ENCODE assay signal across 14 cellular contexts in the genomic region with DNA sequence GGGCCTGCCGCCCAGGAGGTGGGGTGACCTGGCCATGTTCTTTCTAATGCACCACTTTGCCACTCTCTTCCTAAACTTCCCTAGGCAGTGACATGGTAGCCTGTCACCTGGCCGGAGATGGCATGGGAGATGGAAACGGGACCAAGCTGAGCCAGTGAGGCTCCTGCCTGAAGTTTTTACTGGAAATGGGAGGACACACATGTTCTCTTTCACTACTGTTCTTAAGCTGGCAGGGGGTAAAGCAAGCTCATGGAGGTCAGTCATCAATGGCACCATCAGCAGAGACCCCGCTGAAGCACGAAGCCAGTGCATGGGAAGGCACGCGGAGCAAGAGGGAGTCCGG. TPM values are rescaled to one million over a fixed set of nuclear protein-coding genes. Genes with fewer than 3 reads are reported as not detected.
DNase-seq lines count a peak whose midpoint lies in the region; ATAC-seq, FAIRE-seq and TF ChIP-seq lines count a peak whose summit lies in the region.
"Had no signal": no experiment of that assay in that cellular context is flagged by ENCODE, and none has a peak within 500 bp of the region (broad histone marks: within the 10 kb centered on the region; RNA-seq: fewer than 3 reads in every experiment).

No MANE protein-coding gene starts in this region.

- no peaks in the 10 kb centered on the region for H3K4me1 ChIP-seq in astrocyte (ENCODE audit: insufficient read depth, low read length)

- H3K9ac ChIP-seq in astrocyte (ENCODE audit: low read length), result no peak overlapping the region

- H3K36me3 Mint-ChIP-seq in astrocyte (ENCODE audit: low read depth, unreplicated experiment) (peaks cover 32% of the 10 kb centered on the region), osteocyte (ENCODE audit: unreplicated experiment) (peaks cover 77% of the 10 kb centered on the region)

- TF ChIP-seq CTCF in C4-2B (conservative IDR thresholded peaks at IDR 0.05) (no peak), astrocyte (IDR thresholded peaks at IDR 0.05; ENCODE audit: insufficient read depth, low read depth, low read length) (no peak), osteocyte (IDR thresholded peaks at IDR 0.05) (no peak)

- no peak overlapping the region for H3K4me3 Mint-ChIP-seq in astrocyte (ENCODE audit: unreplicated experiment)
- H3K4me3 Mint-ChIP-seq in osteocyte (ENCODE audit: unreplicated experiment), result no peak overlapping the region
- H3K4me3 Mint-ChIP-seq: CD14-positive monocyte had no signal

- H3K27ac Mint-ChIP-seq in astrocyte (ENCODE audit: unreplicated experiment) (peak overlapping the region; percentile 80), osteocyte (ENCODE audit: unreplicated experiment) (peak overlapping the region; percentile 75)
- H3K27ac Mint-ChIP-seq: CD14-positive monocyte had no signal

- peak overlapping the region; percentile 41 for H3K27ac ChIP-seq in C4-2B
- H3K27ac ChIP-seq in astrocyte (ENCODE audit: low read depth, low read length), result peak overlapping the region; percentile 11

- peaks cover 92% of the 10 kb centered on the region for H4K20me1 ChIP-seq in astrocyte (ENCODE audit: insufficient read depth, low read length)

- peaks cover 38% of the 10 kb centered on the region for H3K4me1 Mint-ChIP-seq in astrocyte (ENCODE audit: low read depth, unreplicated experiment)
- H3K4me1 Mint-ChIP-seq in osteocyte (ENCODE audit: unreplicated experiment), result peaks cover 30% of the 10 kb centered on the region
- H3K4me1 Mint-ChIP-seq: CD14-positive monocyte had no signal

- H3K27me3 ChIP-seq in astrocyte (ENCODE audit: insufficient read depth, low read length), result no peaks in the 10 kb centered on the region

- no peak overlapping the region for H2AFZ ChIP-seq in astrocyte (ENCODE audit: low read depth, low read length)

- H3K27me3 Mint-ChIP-seq in astrocyte (ENCODE audit: low read depth, unreplicated experiment) (no peaks in the 10 kb centered on the region), osteocyte (ENCODE audit: unreplicated experiment) (no peaks in the 10 kb centered on the region)

- no peak overlapping the region for H3K4me2 ChIP-seq in astrocyte (ENCODE audit: low read length)

- peaks cover 84% of the 10 kb centered on the region for H3K36me3 ChIP-seq in astrocyte (ENCODE audit: insufficient read depth, low read length)

- no peaks in the 10 kb centered on the region for H3K9me3 ChIP-seq in astrocyte (ENCODE audit: insufficient read depth, low read depth, low read length)

- ATAC-seq in stimulated activated naive CD8-positive, alpha-beta T cell treated with anti-CD3 and anti-CD28 coated beads, Interleukin-15, Interleukin-2, amounts not matched to agents 100 U/mL and 50 U/mL, for 24 hours, result no peak

- H3K4me3 ChIP-seq in astrocyte (ENCODE audit: insufficient read depth, low read depth, low read length), result no peak overlapping the region

- DNase-seq in astrocyte (ENCODE audit: low read depth), result no peak
- peak; percentile 29 for DNase-seq in iris pigment epithelial cell (ENCODE audit: low read depth)
- DNase-seq in osteocyte (ENCODE audit: extremely low spot score, unreplicated experiment), result no peak
- no peak for DNase-seq in pons (ENCODE audit: low spot score)
- DNase-seq in stimulated activated naive CD8-positive, alpha-beta T cell treated with anti-CD3 and anti-CD28 coated beads, Interleukin-15, Interleukin-2, amounts not matched to agents 100 U/mL and 50 U/mL, for 24 hours, result no peak
- no peak for DNase-seq in NCI-H1694 (lab: John Stamatoyannopoulos, UW)
- DNase-seq: GF-D8, NCI-H1930, NCI-H2171 treated with DMSO at 0.1 percent for 48 hours, NCI-H748 treated with DMSO at 0.1 percent for 48 hours, RPMI8226 had no signal

- FAIRE-seq in astrocyte (lab: Jason Lieb, UNC), result no peak
- FAIRE-seq: A204.1 had no signal

- H3K79me2 ChIP-seq in astrocyte (ENCODE audit: insufficient read depth, low read length), result no peaks in the 10 kb centered on the region

- H3K9me3 Mint-ChIP-seq in astrocyte (ENCODE audit: unreplicated experiment) (no peaks in the 10 kb centered on the region), osteocyte (ENCODE audit: unreplicated experiment) (no peaks in the 10 kb centered on the region)
- H3K9me3 Mint-ChIP-seq: CD14-positive monocyte had no signal

RNA-seq across cellular contexts. Expression of a gene that starts 50.7 kb away (rescaled TPM):
- total RNA-seq in astrocyte (59.9 and 61.1 TPM in 2 replicates), osteocyte (89.7 and 97.3 TPM in 2 replicates)
